ENCODE assay signal across 12 cellular contexts in genomic region chr4:109921384-109921808, GRCh38. TPM values are rescaled to one million over a fixed set of nuclear protein-coding genes. Genes with fewer than 3 reads are reported as not detected.
A peak's percentile ranks its signal among the peaks of the same experiment; 100 is the strongest.
DNase-seq lines count a peak whose midpoint lies in the region; ATAC-seq and TF ChIP-seq lines count a peak whose summit lies in the region.
"Had no signal": no experiment of that assay in that cellular context is flagged by ENCODE, and none has a peak within 500 bp of the region (broad histone marks: within the 10 kb centered on the region; RNA-seq: fewer than 3 reads in every experiment).

No MANE protein-coding gene starts in this region.

- H3K4ac ChIP-seq in IMR-90 (ENCODE audit: low read depth, low read length) = no peak overlapping the region

- dilution Hi-C loops in IMR-90 (cut with HindIII; ENCODE audit: low sequenced_read_pairs, unreplicated experiment) = no loop called here

- H3K4me1 Mint-ChIP-seq in chondrocyte (ENCODE audit: low read depth) (peaks cover 22% of the 10 kb centered on the region), mesothelial cell of epicardium (peaks cover 14% of the 10 kb centered on the region), T-helper 17 cell (peaks cover 2% of the 10 kb centered on the region)
- H3K4me1 Mint-ChIP-seq in stimulated activated naive B cell treated with anti-CD40 and anti-IgM and Interleukin-4, amounts not matched to agents 10 μg/mL and 1 μg/mL and 100 μg/mL, for 72 hours = no peaks in the 10 kb centered on the region

- peak overlapping the region; percentile 93 for H3K27ac Mint-ChIP-seq in chondrocyte (ENCODE audit: unreplicated experiment)
- peak overlapping the region; percentile 68 for H3K27ac Mint-ChIP-seq in mesothelial cell of epicardium
- no peak overlapping the region for H3K27ac Mint-ChIP-seq in T-helper 17 cell
- H3K27ac Mint-ChIP-seq in stimulated activated naive B cell treated with anti-CD40 and anti-IgM and Interleukin-4, amounts not matched to agents 10 μg/mL and 1 μg/mL and 100 μg/mL, for 72 hours = no peak overlapping the region

- H3K36me3 Mint-ChIP-seq in chondrocyte (ENCODE audit: low read depth) (no peaks in the 10 kb centered on the region), mesothelial cell of epicardium (no peaks in the 10 kb centered on the region), T-helper 17 cell (ENCODE audit: low read depth) (no peaks in the 10 kb centered on the region)
- no peaks in the 10 kb centered on the region for H3K36me3 Mint-ChIP-seq in stimulated activated naive B cell treated with anti-CD40 and anti-IgM and Interleukin-4, amounts not matched to agents 10 μg/mL and 1 μg/mL and 100 μg/mL, for 72 hours

- no peaks in the 10 kb centered on the region for H3K9me3 ChIP-seq in IMR-90 (ENCODE audit: control insufficient read depth, insufficient read depth, low read length)
- H3K9me3 ChIP-seq in upper lobe of right lung = no peaks in the 10 kb centered on the region
- no peaks in the 10 kb centered on the region for H3K9me3 ChIP-seq in T-helper 17 cell (ENCODE audit: control insufficient read depth, low read length, poor library complexity, severe bottlenecking)
- H3K9me3 ChIP-seq: neutrophil had no signal

- in situ Hi-C loops in IMR-90 (cut with MboI; ENCODE audit: low sequenced_read_pairs) = no loop called here

- H4K91ac ChIP-seq in IMR-90 (ENCODE audit: insufficient read depth, low read depth, low read length) = no peak overlapping the region

- no CpG with 5 or more reads among the region's 1 CpG for WGBS in IMR-90 (ENCODE audit: extremely low coverage in 2 of 2, insufficient read length in 1 of 2), 2 experiments

- no peak overlapping the region for H2AK9ac ChIP-seq in IMR-90 (replicated peaks; ENCODE audit: low read depth, low read length, poor library complexity)

- ATAC-seq in IMR-90 (ENCODE audit: low read depth) (peak; percentile 63), upper lobe of right lung (no peak), T-helper 17 cell (no peak)
- no peak for ATAC-seq in stimulated activated naive B cell treated with anti-CD40 and anti-IgM and Interleukin-4, amounts not matched to agents 10 μg/mL and 1 μg/mL and 100 μg/mL, for 72 hours (replicated peaks)

- H3K23ac ChIP-seq in IMR-90 (ENCODE audit: low read depth, low read length) = no peak overlapping the region

- no peak overlapping the region for H3K4me3 Mint-ChIP-seq in chondrocyte (ENCODE audit: unreplicated experiment)
- H3K4me3 Mint-ChIP-seq in mesothelial cell of epicardium = no peak overlapping the region
- H3K4me3 Mint-ChIP-seq in T-helper 17 cell = no peak overlapping the region
- H3K4me3 Mint-ChIP-seq in stimulated activated naive B cell treated with anti-CD40 and anti-IgM and Interleukin-4, amounts not matched to agents 10 μg/mL and 1 μg/mL and 100 μg/mL, for 72 hours = no peak overlapping the region

- H3K36me3 ChIP-seq in IMR-90 (ENCODE audit: control insufficient read depth, insufficient read depth, low read length) (no peaks in the 10 kb centered on the region), upper lobe of right lung (no peaks in the 10 kb centered on the region)
- H3K36me3 ChIP-seq: neutrophil had no signal

- DNase-seq in AG08396 (ENCODE audit: low spot score) (peak; percentile 20), IMR-90 (peak; percentile 86), chondrocyte (ENCODE audit: low spot score) (no peak), mesothelial cell of epicardium (ENCODE audit: low spot score in 2 of 2, unreplicated experiment in 2 of 2) (peak in 1 of 2 experiments; percentile 54), upper lobe of right lung (no peak), T-helper 17 cell (no peak)
- no peak for DNase-seq in stimulated activated CD8-positive, alpha-beta memory T cell treated with anti-CD3 and anti-CD28 coated beads, Interleukin-4, amount 100 ng/mL, for 48 hours
- no peak for DNase-seq in stimulated activated naive B cell treated with anti-CD40 and anti-IgM and Interleukin-4, amounts not matched to agents 10 μg/mL and 1 μg/mL and 100 μg/mL, for 72 hours
- DNase-seq: activated T-cell treated with anti-CD3 and anti-CD28 coated beads, Interleukin-2, amount 50 U/mL, for 1 hour; COR-L47; NCI-H1092 had no signal

- H2BK5ac ChIP-seq in IMR-90 (ENCODE audit: low read depth, low read length, poor library complexity, severe bottlenecking) = no peak overlapping the region

- BruUV-seq in IMR-90 (replicated peaks; lab: Mats Ljungman, UMichigan) = no TSS peak

- no peak overlapping the region for H2BK120ac ChIP-seq in IMR-90 (ENCODE audit: low read depth, low read length)

- H2AFZ ChIP-seq in IMR-90 (replicated peaks; ENCODE audit: low read length, poor library complexity) = no peak overlapping the region

- no peak overlapping the region for H2BK15ac ChIP-seq in IMR-90 (ENCODE audit: low read depth, low read length)

- TF ChIP-seq CTCF in IMR-90 (conservative IDR thresholded peaks at IDR 0.05; ENCODE audit: low read depth, low read length) = no peak
- no peak for TF ChIP-seq CTCF in chondrocyte (IDR thresholded peaks at IDR 0.05)
- no peak for TF ChIP-seq CTCF in mesothelial cell of epicardium (IDR thresholded peaks at IDR 0.05; ENCODE audit: unreplicated experiment)
- TF ChIP-seq CTCF in upper lobe of right lung (IDR thresholded peaks at IDR 0.05) = no peak

- H3K27me3 ChIP-seq in IMR-90 (ENCODE audit: control insufficient read depth, insufficient read depth, low read length) (no peaks in the 10 kb centered on the region), upper lobe of right lung (no peaks in the 10 kb centered on the region)
- H3K27me3 ChIP-seq: neutrophil had no signal

- H3K27ac ChIP-seq in IMR-90 (ENCODE audit: insufficient read depth, low read length) (no peak overlapping the region), upper lobe of right lung (no peak overlapping the region)
- H3K27ac ChIP-seq: neutrophil had no signal

- no peak for TF ChIP-seq POLR2A in IMR-90 (IDR thresholded peaks at IDR 0.05; ENCODE audit: low read depth, low read length)

- no peak for TF ChIP-seq RAD21 in IMR-90 (IDR thresholded peaks at IDR 0.05; ENCODE audit: low read length)

- no peak overlapping the region for H4K5ac ChIP-seq in IMR-90 (ENCODE audit: low read depth, low read length)

- H2BK20ac ChIP-seq in IMR-90 (ENCODE audit: low read depth, low read length) = no peak overlapping the region

- H3K27me3 Mint-ChIP-seq in chondrocyte (ENCODE audit: low read depth) (no peaks in the 10 kb centered on the region), mesothelial cell of epicardium (ENCODE audit: low read depth) (no peaks in the 10 kb centered on the region), T-helper 17 cell (peaks cover 27% of the 10 kb centered on the region)
- H3K27me3 Mint-ChIP-seq in stimulated activated naive B cell treated with anti-CD40 and anti-IgM and Interleukin-4, amounts not matched to agents 10 μg/mL and 1 μg/mL and 100 μg/mL, for 72 hours = no peaks in the 10 kb centered on the region

- H3K9ac ChIP-seq in IMR-90 (ENCODE audit: low read depth, low read length) = no peak overlapping the region

- peaks cover 1% of the 10 kb centered on the region; the same call in 1 of the 2 replicates for H3K4me1 ChIP-seq in IMR-90 (ENCODE audit: control insufficient read depth, insufficient read depth, low read length)
- H3K4me1 ChIP-seq in upper lobe of right lung = no peaks in the 10 kb centered on the region

- H3K9me1 ChIP-seq in IMR-90 (ENCODE audit: insufficient read depth, low read length) = no peaks in the 10 kb centered on the region

- H3K79me1 ChIP-seq in IMR-90 (ENCODE audit: low read depth in 1 of 2, low read length in 2 of 2) = no peaks in the 10 kb centered on the region

- H4K20me1 ChIP-seq in IMR-90 (ENCODE audit: insufficient read depth, low read length) = no peaks in the 10 kb centered on the region

- POLR2A ChIA-PET in IMR-90 (lab: Charles Lee; ENCODE audit: unreplicated experiment) = no interaction called here

- H2AK5ac ChIP-seq in IMR-90 (ENCODE audit: low read depth, low read length) = no peak overlapping the region

- intact Hi-C loops in IMR-90 (cut with micrococcal nuclease) = no loop called here
- intact Hi-C loops in upper lobe of right lung (cut with DNase I) = no loop called here

- H3K9me3 Mint-ChIP-seq in chondrocyte (ENCODE audit: low read depth) (no peaks in the 10 kb centered on the region), mesothelial cell of epicardium (no peaks in the 10 kb centered on the region)
- H3K9me3 Mint-ChIP-seq in stimulated activated naive B cell treated with anti-CD40 and anti-IgM and Interleukin-4, amounts not matched to agents 10 μg/mL and 1 μg/mL and 100 μg/mL, for 72 hours = no peaks in the 10 kb centered on the region

- H3K4me3 ChIP-seq in IMR-90 (ENCODE audit: insufficient read depth, low read depth, low read length) = no peak overlapping the region
- H3K4me3 ChIP-seq in upper lobe of right lung = no peak overlapping the region

- H4K8ac ChIP-seq in IMR-90 (ENCODE audit: low read depth in 2 of 2, low read length in 2 of 2) = no peak overlapping the region

- H3K56ac ChIP-seq in IMR-90 (ENCODE audit: extremely low read depth, insufficient read depth, low read length) = no peak overlapping the region

- H3K4me2 ChIP-seq in IMR-90 (ENCODE audit: low read depth, low read length) = no peak overlapping the region

- H3K14ac ChIP-seq in IMR-90 (replicated peaks; ENCODE audit: low read depth, low read length) = no peak overlapping the region

- no peak overlapping the region for H3K18ac ChIP-seq in IMR-90 (ENCODE audit: low read depth, low read length)

- CTCF ChIA-PET in IMR-90 (lab: Yijun Ruan, JAX) = no interaction called here

TF ChIP-seq in IMR-90, 13 proteins besides CTCF, POLR2A, EP300 and RAD21:
- peak; percentile 8; the same call in 1 of the 2 replicates for TF ChIP-seq CEBPB (IDR thresholded peaks at IDR 0.05; ENCODE audit: low read depth, low read length)
- 0 out of 2 replicates have a peak, but pooled peaks have one; percentile 2 for TF ChIP-seq FOS (IDR thresholded peaks at IDR 0.05; ENCODE audit: low read depth, low read length)
- no peak for TF ChIP-seq MAZ (IDR thresholded peaks at IDR 0.05; ENCODE audit: borderline replicate concordance, low read depth, low read length)

RNA-seq across cellular contexts. Expression of gene EGF, which starts 8.7 kb away (rescaled TPM):
- total RNA-seq in IMR-90 (2012; rRNA removed) = 2.2 and 4.2 TPM in 2 replicates
- polyA plus RNA-seq in IMR-90 (2012; rRNA removed) = 1.7 TPM in 2 replicates
- polyA plus RNA-seq in IMR-90 (2012; cell fraction: cytosol; rRNA removed) = 0.62 and 0.83 TPM in 2 replicates
- polyA plus RNA-seq in IMR-90 (2012; cell fraction: nucleus; rRNA removed; ENCODE audit: low replicate concordance) = 1.2 and 3.4 TPM in 2 replicates
- total RNA-seq in chondrocyte = 0.87 to 1.4 TPM (median 1.3 TPM) in 3 replicates
- 1.0 to 2.0 TPM (median 1.3 TPM) in 3 replicates for total RNA-seq in mesothelial cell of epicardium
- 2.4 TPM for total RNA-seq in upper lobe of right lung
- total RNA-seq in T-helper 17 cell = 10 to 100 TPM in 1 of 2 donors, under 1 TPM in 1; 0.30 to 11.8 TPM

Comparison
In these comparisons a context has a peak if more than half of its experiments do, and no peak if none do; other contexts are left out.
1. DNase-seq: peak in AG08396 (single experiment) and IMR-90 (single experiment); none in chondrocyte (single experiment), stimulated activated CD8-positive, alpha-beta memory T cell treated with anti-CD3 and anti-CD28 coated beads, Interleukin-4, amount 100 ng/mL, for 48 hours (single experiment), upper lobe of right lung (single experiment), T-helper 17 cell (0 of 3) and stimulated activated naive B cell treated with anti-CD40 and anti-IgM and Interleukin-4, amounts not matched to agents 10 μg/mL and 1 μg/mL and 100 μg/mL, for 72 hours (single experiment).
2. H3K27ac Mint-ChIP-seq: peak in chondrocyte (single experiment) and mesothelial cell of epicardium (single experiment); none in T-helper 17 cell (single experiment) and stimulated activated naive B cell treated with anti-CD40 and anti-IgM and Interleukin-4, amounts not matched to agents 10 μg/mL and 1 μg/mL and 100 μg/mL, for 72 hours (single experiment).